ENCODE assay signal across 20 cellular contexts in the genomic region with DNA sequence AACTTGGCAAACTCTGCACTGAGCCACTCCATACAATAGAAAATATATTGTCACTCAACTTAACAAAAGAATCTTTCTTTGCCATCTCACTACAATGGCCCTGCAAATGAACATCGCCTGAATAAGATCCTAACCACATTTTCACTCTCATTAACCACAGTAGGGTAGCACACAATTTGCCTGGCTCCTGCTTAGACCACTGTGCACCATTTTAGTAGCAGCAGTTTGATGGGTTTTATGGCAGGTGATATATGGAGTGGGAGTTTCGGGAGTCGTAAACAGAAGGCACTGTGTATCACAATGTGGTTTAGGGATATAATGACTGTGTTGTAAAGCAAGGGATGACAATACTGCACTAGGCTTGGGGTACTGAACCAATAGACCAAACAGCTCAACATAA.
DNase-seq lines count a peak whose midpoint lies in the region; FAIRE-seq and TF ChIP-seq lines count a peak whose summit lies in the region.
"Had no signal": no experiment of that assay in that cellular context is flagged by ENCODE, and none has a peak within 500 bp of the region (broad histone marks: within the 10 kb centered on the region; RNA-seq: fewer than 3 reads in every experiment).

No MANE protein-coding gene starts in this region.

- H3K36me3 ChIP-seq in KOPT-K1 (ENCODE audit: insufficient read depth, low read length): no peaks in the 10 kb centered on the region
- no peaks in the 10 kb centered on the region for H3K36me3 ChIP-seq in Caco-2 (ENCODE audit: control insufficient read depth, insufficient read depth, low read length)

- H3K4me1 Mint-ChIP-seq in nephron progenitor cell (peaks cover 60% of the 10 kb centered on the region), Caco-2 (ENCODE audit: low read depth, unreplicated experiment) (no peaks in the 10 kb centered on the region)
- H3K4me1 Mint-ChIP-seq: CD4-positive, CD25-positive, alpha-beta regulatory T cell had no signal

- BruUV-seq in Caco-2 (replicated peaks; lab: Mats Ljungman, UMichigan): no TSS peak

- peak overlapping the region; percentile 47 for H3K27ac ChIP-seq in KOPT-K1 (ENCODE audit: low read depth, low read length, poor library complexity, severe bottlenecking)
- H3K27ac ChIP-seq: KMS-11 had no signal

- H3K27me3 Mint-ChIP-seq in nephron progenitor cell (ENCODE audit: low read depth, poor library complexity): peaks cover 5% of the 10 kb centered on the region
- H3K27me3 Mint-ChIP-seq in Caco-2 (ENCODE audit: insufficient read depth, unreplicated experiment): peaks cover 3% of the 10 kb centered on the region
- H3K27me3 Mint-ChIP-seq: B cell; CD4-positive, CD25-positive, alpha-beta regulatory T cell had no signal

- H3K4me3 Mint-ChIP-seq in nephron progenitor cell (no peak overlapping the region), Caco-2 (ENCODE audit: unreplicated experiment) (no peak overlapping the region)
- H3K4me3 Mint-ChIP-seq: B cell; CD4-positive, CD25-positive, alpha-beta regulatory T cell had no signal

- CTCF ChIA-PET in Caco-2 (lab: Charles Lee): no interaction called here

- peaks cover 6% of the 10 kb centered on the region for H3K9me3 Mint-ChIP-seq in nephron progenitor cell
- H3K9me3 Mint-ChIP-seq in Caco-2 (ENCODE audit: unreplicated experiment): peaks cover 7% of the 10 kb centered on the region

- POLR2A ChIA-PET in Caco-2 (lab: Charles Lee): no interaction called here

- peaks cover 12% of the 10 kb centered on the region for H3K9me3 ChIP-seq in KOPT-K1 (ENCODE audit: insufficient read depth, low read length, poor library complexity, severe bottlenecking)
- H3K9me3 ChIP-seq in Caco-2: no peaks in the 10 kb centered on the region

- TF ChIP-seq POLR2A in GM12891 (IDR thresholded peaks at IDR 0.05; ENCODE audit: low read depth, low read length): no peak

- no peaks in the 10 kb centered on the region for H3K27me3 ChIP-seq in Caco-2 (replicated peaks; ENCODE audit: control insufficient read depth, insufficient read depth, low read length)

- H3K4me1 ChIP-seq in Caco-2: no peaks in the 10 kb centered on the region

- H3K27ac Mint-ChIP-seq in nephron progenitor cell (peak overlapping the region; percentile 14), Caco-2 (ENCODE audit: unreplicated experiment) (no peak overlapping the region)
- H3K27ac Mint-ChIP-seq: B cell; CD4-positive, CD25-positive, alpha-beta regulatory T cell had no signal

- intact Hi-C loops in Caco-2 (cut with micrococcal nuclease; ENCODE audit: unreplicated experiment): loop anchor here (10.0 kb wide), 1 partner anchor 619 kb away; a partner anchor contains a TSS

- H3K4me3 ChIP-seq in Caco-2 (ENCODE audit: low read depth, low read length): no peak overlapping the region
- H3K4me3 ChIP-seq: GM12878 had no signal

- H3K36me3 Mint-ChIP-seq in nephron progenitor cell (ENCODE audit: low read depth) (no peaks in the 10 kb centered on the region), Caco-2 (ENCODE audit: insufficient read depth, unreplicated experiment) (no peaks in the 10 kb centered on the region)
- H3K36me3 Mint-ChIP-seq: CD4-positive, CD25-positive, alpha-beta regulatory T cell had no signal

- DNase-seq in GM12891 (ENCODE audit: insufficient read length, low spot score) (no peak), NCI-H345 treated with DMSO at 0.1 percent for 48 hours (lab: John Stamatoyannopoulos, UW; ENCODE audit: unreplicated experiment) (peak; percentile 36), nephron progenitor cell (peak; percentile 37), T1000 (lab: John Stamatoyannopoulos, UW) (no peak), Caco-2 (no peak), cerebellar cortex (ENCODE audit: low spot score) (no peak)
- DNase-seq: ACHN; CD4-positive, CD25-positive, alpha-beta regulatory T cell; GDM1; GOT3; NCI-H1105 treated with DMSO at 0.1 percent for 48 hours; NCI-H2029; NCI-H226; NCI-H774; T-helper 9 cell had no signal

- TF ChIP-seq CTCF in nephron progenitor cell (IDR thresholded peaks at IDR 0.05) (no peak), Caco-2 (IDR thresholded peaks at IDR 0.05; ENCODE audit: insufficient read depth in 1 of 2, low read depth in 1 of 2, low read length in 1 of 2, severe bottlenecking in 1 of 2, unreplicated experiment in 1 of 2) (no peak)

- peak; percentile 13 for FAIRE-seq in GM12891 (lab: Jason Lieb, UNC)
- FAIRE-seq: GM12878, HepG2 had no signal

TF ChIP-seq in GM12891, 5 proteins besides CTCF, POLR2A, EP300 and RAD21:
- TF ChIP-seq POLR2AphosphoS5 (IDR thresholded peaks at IDR 0.05; ENCODE audit: low read depth, low read length) (no peak), POU2F2 (IDR thresholded peaks at IDR 0.05; ENCODE audit: low read depth, low read length) (no peak), TAF1 (IDR thresholded peaks at IDR 0.05; ENCODE audit: low read depth, low read length) (no peak), PAX5 (IDR thresholded peaks at IDR 0.05; ENCODE audit: insufficient read depth, low read length, severe bottlenecking) (no peak), SPI1 (IDR thresholded peaks at IDR 0.05; ENCODE audit: low read depth, low read length) (no peak)

Comparison
In these comparisons a context has a peak if more than half of its experiments do, and no peak if none do; other contexts are left out.
1. DNase-seq: peak in NCI-H345 treated with DMSO at 0.1 percent for 48 hours (single experiment) and nephron progenitor cell (single experiment); none in GM12891 (single experiment), T1000 (single experiment), Caco-2 (0 of 2) and cerebellar cortex (single experiment).